20 cellular contexts compared by ENCODE assay signal in genomic region chr7:107049971-107050532, GRCh38.
"Had no signal": no experiment of that assay in that cellular context is flagged by ENCODE, and none has a peak within 500 bp of the region (broad histone marks: within the 10 kb centered on the region; RNA-seq: fewer than 3 reads in every experiment).

No MANE protein-coding gene starts in this region.

- H3K4me3 Mint-ChIP-seq: naive B cell; nephron progenitor cell; stimulated activated effector memory CD8-positive, alpha-beta T cell treated with anti-CD3 and anti-CD28 coated beads, Interleukin-12 subunit alpha, Interleukin-12 subunit beta, amount 100 ng/mL, for 72 hours had no signal

- H3K9me3 Mint-ChIP-seq: naive B cell; stimulated activated effector memory CD8-positive, alpha-beta T cell treated with anti-CD3 and anti-CD28 coated beads, Interleukin-12 subunit alpha, Interleukin-12 subunit beta, amount 100 ng/mL, for 72 hours had no signal

- ATAC-seq: esophagus mucosa; heart left ventricle; psoas muscle; right lobe of liver; stimulated activated effector memory CD8-positive, alpha-beta T cell treated with anti-CD3 and anti-CD28 coated beads, Interleukin-12 subunit alpha, Interleukin-12 subunit beta, amount 100 ng/mL, for 72 hours; stimulated activated naive CD8-positive, alpha-beta T cell treated with anti-CD3 and anti-CD28 coated beads, Interleukin-15, Interleukin-2, amounts not matched to agents 100 U/mL and 50 U/mL, for 24 hours had no signal

- H3K36me3 ChIP-seq: heart left ventricle, neutrophil, right lobe of liver, tibial artery, upper lobe of left lung, uterus had no signal

- H3K27ac Mint-ChIP-seq: nephron progenitor cell; stimulated activated effector memory CD8-positive, alpha-beta T cell treated with anti-CD3 and anti-CD28 coated beads, Interleukin-12 subunit alpha, Interleukin-12 subunit beta, amount 100 ng/mL, for 72 hours had no signal

- FAIRE-seq: frontal cortex had no signal

- H3K36me3 Mint-ChIP-seq: naive B cell; stimulated activated effector memory CD8-positive, alpha-beta T cell treated with anti-CD3 and anti-CD28 coated beads, Interleukin-12 subunit alpha, Interleukin-12 subunit beta, amount 100 ng/mL, for 72 hours had no signal

- H3K4me3 ChIP-seq: heart left ventricle, psoas muscle, right lobe of liver, tibial artery, upper lobe of left lung, uterus had no signal

- H3K9me3 ChIP-seq: heart left ventricle, neutrophil, psoas muscle, right lobe of liver, tibial artery, upper lobe of left lung, uterus had no signal

- DNase-seq: dorsolateral prefrontal cortex; effector CD8-positive, alpha-beta T cell; heart left ventricle; hippocampal formation; mesendoderm; naive B cell; nephron progenitor cell; psoas muscle; retina; right lobe of liver; stimulated activated CD4-positive, alpha-beta T cell treated with anti-CD3 and anti-CD28 coated beads, Interleukin-4, amount 100 ng/mL, for 1 hour; stimulated activated CD8-positive, alpha-beta memory T cell treated with anti-CD3 and anti-CD28 coated beads, Interleukin-4, amount 100 ng/mL, for 48 hours; stimulated activated naive CD8-positive, alpha-beta T cell treated with anti-CD3 and anti-CD28 coated beads, Interleukin-15, Interleukin-2, amounts not matched to agents 100 U/mL and 50 U/mL, for 24 hours; tibial artery; upper lobe of left lung; uterus had no signal

- H3K27ac ChIP-seq: dorsolateral prefrontal cortex, heart left ventricle, neutrophil, psoas muscle, right lobe of liver, tibial artery, upper lobe of left lung, uterus had no signal
